24 cellular contexts compared by ENCODE assay signal in genomic region chr5:169974121-169974770, GRCh38. TPM values are rescaled to one million over a fixed set of nuclear protein-coding genes. Genes with fewer than 3 reads are reported as not detected.
DNase-seq lines count a peak whose midpoint lies in the region; ATAC-seq, FAIRE-seq and TF ChIP-seq lines count a peak whose summit lies in the region.
"Had no signal": no experiment of that assay in that cellular context is flagged by ENCODE, and none has a peak within 500 bp of the region (broad histone marks: within the 10 kb centered on the region; RNA-seq: fewer than 3 reads in every experiment).

No MANE protein-coding gene starts in this region.

- no peak for TF ChIP-seq EP300 in upper lobe of left lung (IDR thresholded peaks at IDR 0.05)

- no peaks in the 10 kb centered on the region for H3K9me1 ChIP-seq in endothelial cell of umbilical vein (replicated peaks; ENCODE audit: control insufficient read depth, extremely low read depth, insufficient read depth, low read length)

- TF ChIP-seq CTCF in HFFc6 (IDR thresholded peaks at IDR 0.05) (no peak), endothelial cell of umbilical vein (IDR thresholded peaks at IDR 0.05; ENCODE audit: extremely low read depth in 1 of 2, insufficient read depth in 1 of 2, low read depth in 1 of 2, low read length in 2 of 2) (no peak), upper lobe of left lung (IDR thresholded peaks at IDR 0.05) (no peak)

- peaks cover 100% of the 10 kb centered on the region for H3K4me1 Mint-ChIP-seq in HFFc6 (ENCODE audit: low read depth)

- no peak for ATAC-seq in HG03095 (IDR thresholded peaks at IDR 0.05; ENCODE audit: unreplicated experiment)
- no peak for ATAC-seq in upper lobe of left lung (ENCODE audit: low FRiP score in 2 of 2)
- ATAC-seq in HG03139 (IDR thresholded peaks at IDR 0.05; ENCODE audit: unreplicated experiment): no peak
- ATAC-seq: CD8-positive, alpha-beta T cell; HCT116 had no signal

- peaks cover 2% of the 10 kb centered on the region for H3K27me3 Mint-ChIP-seq in HFFc6 (ENCODE audit: insufficient read depth)

- H3K4me1 ChIP-seq in endothelial cell of umbilical vein (ENCODE audit: control insufficient read depth, extremely low read depth, insufficient read depth, low read length): peaks cover 87% of the 10 kb centered on the region
- peaks cover 0 to 11% (median 4%) of the 10 kb centered on the region in 4 donors for H3K4me1 ChIP-seq in upper lobe of left lung
- H3K4me1 ChIP-seq: BE2C had no signal

- 0 out of 2 replicates have a peak overlapping the region, but pooled peaks have one; percentile 21 for H3K4me3 Mint-ChIP-seq in HFFc6
- H3K4me3 Mint-ChIP-seq: CD8-positive, alpha-beta T cell had no signal

- no peaks in the 10 kb centered on the region for H3K9me3 Mint-ChIP-seq in HFFc6
- H3K9me3 Mint-ChIP-seq: CD8-positive, alpha-beta T cell had no signal

- FAIRE-seq in endothelial cell of umbilical vein (lab: Jason Lieb, UNC): no peak
- FAIRE-seq: A204.1, D721Med, GM12892, GM19239, H1 had no signal

- H3K27ac ChIP-seq in endothelial cell of umbilical vein (ENCODE audit: insufficient read depth, low read depth, low read length) (peak overlapping the region; percentile 39), upper lobe of left lung (no peak overlapping the region)
- H3K27ac ChIP-seq: C4-2B, HL-60 had no signal

- no peaks in the 10 kb centered on the region for H4K20me1 ChIP-seq in endothelial cell of umbilical vein (replicated peaks; ENCODE audit: control insufficient read depth, extremely low read depth, insufficient read depth, low read length)

- TF ChIP-seq POLR2A in endothelial cell of umbilical vein (IDR thresholded peaks at IDR 0.05; ENCODE audit: low read depth, low read length) (no peak), upper lobe of left lung (IDR thresholded peaks at IDR 0.05) (no peak)

- H3K27me3 ChIP-seq in endothelial cell of umbilical vein (ENCODE audit: control insufficient read depth in 2 of 2, insufficient read depth in 2 of 2, low read length in 2 of 2) (no peaks in the 10 kb centered on the region), upper lobe of left lung (no peaks in the 10 kb centered on the region)

- intact Hi-C loops in endothelial cell of umbilical vein (cut with micrococcal nuclease): loop anchor here (5.0 kb wide), 1 partner anchor 1397 kb away; the partner anchor contains the start of gene PANK3

- H3K4me2 ChIP-seq in endothelial cell of umbilical vein (ENCODE audit: insufficient read depth, low read length): peak overlapping the region; percentile 29

- peaks cover 90% of the 10 kb centered on the region for H3K79me2 ChIP-seq in endothelial cell of umbilical vein (ENCODE audit: control insufficient read depth, insufficient read depth, low read length)

- H3K4me3 ChIP-seq in endothelial cell of umbilical vein (replicated peaks in 1 of 3; ENCODE audit: insufficient read depth in 1 of 3, low read depth in 1 of 3, low read length in 3 of 3) (no peak overlapping the region), upper lobe of left lung (no peak overlapping the region)

- H3K36me3 Mint-ChIP-seq in HFFc6 (ENCODE audit: low read depth): peaks cover 63% of the 10 kb centered on the region

- POLR2A ChIA-PET in endothelial cell of umbilical vein (lab: Charles Lee): no interaction called here

- CTCF ChIA-PET in endothelial cell of umbilical vein (lab: Charles Lee): interaction anchor here (0.9 to 1.4 kb wide), 2 partner anchors 28 to 273 kb away, joined by 3 to 4 read pairs; no protein-coding TSS in a partner anchor

- no TSS peak for BruUV-seq in endothelial cell of umbilical vein (replicated peaks; lab: Mats Ljungman, UMichigan)

- no peak overlapping the region for H2AFZ ChIP-seq in endothelial cell of umbilical vein (ENCODE audit: low read depth, low read length)

- peak overlapping the region; percentile 96 for H3K27ac Mint-ChIP-seq in HFFc6
- H3K27ac Mint-ChIP-seq: CD8-positive, alpha-beta T cell had no signal

- H3K36me3 ChIP-seq in endothelial cell of umbilical vein (ENCODE audit: control insufficient read depth in 2 of 2, extremely low read depth in 1 of 2, insufficient read depth in 2 of 2, low read length in 2 of 2) (no peaks in the 10 kb centered on the region), upper lobe of left lung (no peaks in the 10 kb centered on the region)
- H3K36me3 ChIP-seq: BE2C had no signal

- DNase-seq in ELR (ENCODE audit: low read depth) (peak; percentile 34), HFFc6 (no peak), endothelial cell of umbilical vein (ENCODE audit: low read depth, low spot score) (no peak), lung microvascular endothelial cell (ENCODE audit: low read depth in 2 of 2) (peak; percentile 53 to 57), HK-2 (ENCODE audit: unreplicated experiment) (no peak), upper lobe of left lung (no peak)
- DNase-seq: BE2C; CD8-positive, alpha-beta T cell; COR-L47; DMS153; DMS79 treated with DMSO at 0.1 percent for 48 hours; EL; GDM1; KBM-7 had no signal

- dilution Hi-C loops in endothelial cell of umbilical vein (cut with MboI; ENCODE audit: extremely low pct_ligation_motif_present, low sequenced_read_pairs): no loop called here

- H3K9ac ChIP-seq in endothelial cell of umbilical vein (replicated peaks; ENCODE audit: extremely low read depth, insufficient read depth, low read length): peak overlapping the region; percentile 6

- WGBS in upper lobe of left lung, 2 donors: 78 to 88% methylated on average over 6 of the region's 6 CpGs

- H3K9me3 ChIP-seq in endothelial cell of umbilical vein (replicated peaks; ENCODE audit: control insufficient read depth, insufficient read depth, low read length): no peaks in the 10 kb centered on the region
- H3K9me3 ChIP-seq in upper lobe of left lung: no peaks in the 10 kb centered on the region
- H3K9me3 ChIP-seq: BE2C had no signal

TF ChIP-seq in endothelial cell of umbilical vein, 7 proteins besides CTCF, POLR2A, EP300 and RAD21:
- TF ChIP-seq FOS (IDR thresholded peaks at IDR 0.05; ENCODE audit: borderline replicate concordance, insufficient read depth, low read length) (no peak), EZH2 (IDR thresholded peaks at IDR 0.05; ENCODE audit: borderline replicate concordance, low read depth, low read length, severe bottlenecking) (no peak), POLR2AphosphoS5 (IDR thresholded peaks at IDR 0.05; ENCODE audit: insufficient read depth, low read depth, low read length) (no peak), GATA2 (IDR thresholded peaks at IDR 0.05; ENCODE audit: insufficient read depth, insufficient read length, low read depth, low read length) (no peak), MYC (IDR thresholded peaks at IDR 0.05; ENCODE audit: low read depth, low read length) (no peak), MAX (IDR thresholded peaks at IDR 0.05; ENCODE audit: insufficient read depth, insufficient read length) (no peak), JUN (IDR thresholded peaks at IDR 0.05; ENCODE audit: borderline replicate concordance, insufficient read depth, insufficient read length, low read depth) (no peak)
TF ChIP-seq in endothelial cell of umbilical vein: peak in this region for 0.

RNA-seq across cellular contexts. Expression of gene INSYN2B, which starts 6.0 kb away (rescaled TPM):
- total RNA-seq in HFFc6 (2021; fragmentation: NEBNext Ultra II Directional; extraction: Animal tissue kit (Norgen Biotek cat#: 25700)): 10 to 100 TPM; 13.7 to 17.4 (median 16.0) TPM
- total RNA-seq in endothelial cell of umbilical vein (8.2 and 9.9 TPM in 2 replicates), lung microvascular endothelial cell (0.40 and 1.3 TPM in 2 replicates), upper lobe of left lung (under 1 TPM in 2 of 6 donors, not detected in 4; 0.06 to 0.10 TPM)
- polyA plus RNA-seq in endothelial cell of umbilical vein: 12.6 and 17.1 TPM in 2 replicates
- 11.0 and 18.9 TPM in 2 replicates for polyA plus RNA-seq in endothelial cell of umbilical vein (2011; cell fraction: cytosol; rRNA removed)
- 14.4 and 19.4 TPM in 2 replicates for polyA plus RNA-seq in endothelial cell of umbilical vein (2011; cell fraction: nucleus; rRNA removed)
- polyA plus RNA-seq in endothelial cell of umbilical vein (2012): 12.8 and 20.5 TPM in 2 replicates
- 8.4 and 9.0 TPM in 2 replicates for polyA minus RNA-seq in endothelial cell of umbilical vein
- not detected for polyA minus RNA-seq in endothelial cell of umbilical vein (2011; cell fraction: cytosol; rRNA and poly(A)+ RNA removed)
- polyA minus RNA-seq in endothelial cell of umbilical vein (2011; cell fraction: nucleus; rRNA and poly(A)+ RNA removed): 9.1 and 14.4 TPM in 2 replicates
- total RNA-seq: CD8-positive, alpha-beta T cell; H1 had no signal
- polyA plus RNA-seq: H1 had no signal

Comparison
In these comparisons a context has a peak if more than half of its experiments do, and no peak if none do; other contexts are left out.
1. DNase-seq: peak in ELR (single experiment) and lung microvascular endothelial cell (2 of 2); none in HFFc6 (single experiment), endothelial cell of umbilical vein (single experiment), HK-2 (single experiment) and upper lobe of left lung (0 of 2).